ENCODE assay signal across 8 cellular contexts in the genomic region with DNA sequence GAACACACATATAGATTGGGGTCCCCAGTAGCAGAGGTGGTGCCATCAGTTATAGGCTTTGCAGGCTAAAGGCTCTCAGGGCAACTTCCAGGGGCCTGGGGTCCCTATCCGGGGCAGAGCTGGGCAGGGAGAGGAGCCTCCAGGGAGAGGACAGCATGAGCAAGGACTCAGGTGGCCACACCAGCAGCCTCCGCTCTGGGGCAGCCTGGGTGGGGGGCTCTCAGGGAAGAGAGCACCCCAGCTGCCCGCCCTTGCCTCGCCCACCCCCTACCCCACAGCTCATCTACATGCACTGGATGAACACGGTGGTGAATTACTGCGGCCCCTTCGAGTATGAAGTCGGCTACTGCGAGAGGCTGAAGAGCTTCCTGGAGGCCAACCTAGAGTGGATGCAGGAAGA.
"Had no signal": no experiment of that assay in that cellular context is flagged by ENCODE, and none has a peak within 500 bp of the region (broad histone marks: within the 10 kb centered on the region; RNA-seq: fewer than 3 reads in every experiment).

No MANE protein-coding gene starts in this region.

- FAIRE-seq: H1, H54 had no signal

- DNase-seq: GM23248, GOT3, H7, H9, HCEC 1CT, HFFc6 had no signal
